Comparison of ENCODE assay signal across 10 cellular contexts in genomic region chr15:57865294-57865693, GRCh38.
A peak's percentile ranks its signal among the peaks of the same experiment; 100 is the strongest.
DNase-seq lines count a peak whose midpoint lies in the region; ATAC-seq and TF ChIP-seq lines count a peak whose summit lies in the region.
"Had no signal": no experiment of that assay in that cellular context is flagged by ENCODE, and none has a peak within 500 bp of the region (broad histone marks: within the 10 kb centered on the region; RNA-seq: fewer than 3 reads in every experiment).

No MANE protein-coding gene starts in this region.

- H3K4me3 ChIP-seq in HFF-Myc (replicated peaks; ENCODE audit: low read depth, low read length) = no peak overlapping the region
- H3K4me3 ChIP-seq in body of pancreas = no peak overlapping the region
- no peak overlapping the region for H3K4me3 ChIP-seq in liver (ENCODE audit: low read depth in 1 of 3, low read length in 3 of 3)
- no peak overlapping the region for H3K4me3 ChIP-seq in aorta (ENCODE audit: low read length in 2 of 2)
- H3K4me3 ChIP-seq: SJCRH30 had no signal

- no peak overlapping the region for H3K9ac ChIP-seq in liver (ENCODE audit: low read depth in 1 of 2, low read length in 2 of 2)

- no peaks in the 10 kb centered on the region for H3K36me3 Mint-ChIP-seq in CD14-positive monocyte

- peak; percentile 47 to 64 for TF ChIP-seq RAD21 in liver (IDR thresholded peaks at IDR 0.05)

- no peaks in the 10 kb centered on the region for H3K9me3 ChIP-seq in body of pancreas
- H3K9me3 ChIP-seq in liver (ENCODE audit: control insufficient read depth in 4 of 4, low read length in 3 of 4) = no peaks in the 10 kb centered on the region
- H3K9me3 ChIP-seq in aorta (ENCODE audit: control insufficient read depth, low read length) = no peaks in the 10 kb centered on the region
- H3K9me3 ChIP-seq: SJCRH30 had no signal

- H3K27me3 Mint-ChIP-seq in CD14-positive monocyte (ENCODE audit: low read depth in 3 of 3) = peaks cover 16 to 44% (median 32%) of the 10 kb centered on the region in 3 donors

- H3K36me3 ChIP-seq in body of pancreas (replicated peaks in 1 of 2; ENCODE audit: insufficient read depth in 1 of 2, low read depth in 2 of 2) = no peaks in the 10 kb centered on the region
- H3K36me3 ChIP-seq in liver (ENCODE audit: control insufficient read depth in 4 of 4, insufficient read depth in 3 of 4, low read depth in 1 of 4, low read length in 3 of 4) = no peaks in the 10 kb centered on the region
- H3K36me3 ChIP-seq in aorta (ENCODE audit: control insufficient read depth in 1 of 2, insufficient read depth in 2 of 2, low read length in 1 of 2) = no peaks in the 10 kb centered on the region
- H3K36me3 ChIP-seq: SJCRH30 had no signal

- WGBS in body of pancreas, 2 donors = 57 to 58% methylated on average over 3 of the region's 3 CpGs
- WGBS in liver = 82% methylated on average over 3 of the region's 3 CpGs
- WGBS in aorta, 2 donors = 94 to 96% methylated on average over 3 of the region's 3 CpGs

- DNase-seq in CD14-positive monocyte (ENCODE audit: low spot score) (no peak), HFF-Myc (ENCODE audit: extremely low read depth, low read depth) (no peak), body of pancreas (no peak), GDM1 (lab: John Stamatoyannopoulos, UW) (no peak), pons (ENCODE audit: low spot score) (no peak), NCI-H2196 (lab: John Stamatoyannopoulos, UW; ENCODE audit: unreplicated experiment) (no peak), aorta (no peak)
- DNase-seq: cortex of kidney had no signal

- peaks cover 5% of the 10 kb centered on the region for H3K4me1 Mint-ChIP-seq in CD14-positive monocyte

- no peak for TF ChIP-seq POLR2A in body of pancreas (IDR thresholded peaks at IDR 0.05)

- no peaks in the 10 kb centered on the region for H3K4me1 ChIP-seq in body of pancreas
- H3K4me1 ChIP-seq in liver (ENCODE audit: control insufficient read depth in 4 of 4, insufficient read depth in 4 of 4, low read length in 3 of 4) = no peaks in the 10 kb centered on the region
- H3K4me1 ChIP-seq in aorta (ENCODE audit: control insufficient read depth in 1 of 2, insufficient read depth in 2 of 2, low read length in 2 of 2) = no peaks in the 10 kb centered on the region
- H3K4me1 ChIP-seq: SJCRH30 had no signal

- peaks cover 0 to 8% (median 6%) of the 10 kb centered on the region in 7 donors for H3K9me3 Mint-ChIP-seq in CD14-positive monocyte

- H3K27ac Mint-ChIP-seq in CD14-positive monocyte = no peak overlapping the region

- H3K27ac ChIP-seq in body of pancreas (no peak overlapping the region), liver (ENCODE audit: low read depth in 1 of 2, low read length in 2 of 2) (no peak overlapping the region), aorta (ENCODE audit: low read depth in 1 of 2, low read length in 2 of 2) (no peak overlapping the region)
- H3K27ac ChIP-seq: SJCRH30 had no signal

- intact Hi-C loops in CD14-positive monocyte (cut with micrococcal nuclease) (no loop called here), body of pancreas (cut with DNase I) (loop anchor here (10.0 kb wide), 3 partner anchors 120 to 210 kb away; no protein-coding TSS in a partner anchor), aorta (cut with DNase I) (loop anchor here in 1 of 2 donors (10.0 kb wide), 2 partner anchors 110 to 200 kb away; partner anchors contain the start of gene ALDH1A2)

- H3K4me3 Mint-ChIP-seq in CD14-positive monocyte = no peak overlapping the region

- TF ChIP-seq CTCF in CD14-positive monocyte (IDR thresholded peaks at IDR 0.05) = peak; percentile 32
- peak; percentile 53 for TF ChIP-seq CTCF in HFF-Myc (IDR thresholded peaks at IDR 0.05; ENCODE audit: low read depth, low read length, missing control alignments)
- peak in 6 of 7 experiments; percentile 20 to 37 (median 30) for TF ChIP-seq CTCF in body of pancreas (IDR thresholded peaks at IDR 0.05)
- TF ChIP-seq CTCF in liver (IDR thresholded peaks at IDR 0.05; ENCODE audit: low read depth, low read length, missing input control) = peak; percentile 36

- H3K27me3 ChIP-seq in body of pancreas (no peaks in the 10 kb centered on the region), liver (ENCODE audit: control insufficient read depth in 4 of 4, insufficient read depth in 4 of 4, low read length in 3 of 4) (peaks cover 0 to 3% (median 0%) of the 10 kb centered on the region in 4 donors), aorta (ENCODE audit: control insufficient read depth in 1 of 2, insufficient read depth in 2 of 2, low read length in 1 of 2) (no peaks in the 10 kb centered on the region)
- H3K27me3 ChIP-seq: SJCRH30 had no signal

- ATAC-seq in body of pancreas (no peak), aorta (ENCODE audit: low FRiP score) (no peak)

TF ChIP-seq in liver, 16 proteins besides CTCF, POLR2A, EP300 and RAD21:
- TF ChIP-seq EGR1 (IDR thresholded peaks at IDR 0.05; ENCODE audit: low read depth in 2 of 2) = no peak
- no peak for TF ChIP-seq REST (IDR thresholded peaks at IDR 0.05)
- no peak for TF ChIP-seq YY1 (IDR thresholded peaks at IDR 0.05)
- TF ChIP-seq HNF4G (IDR thresholded peaks at IDR 0.05) = no peak
- no peak for TF ChIP-seq RXRA (IDR thresholded peaks at IDR 0.05)
- no peak for TF ChIP-seq SP1 (IDR thresholded peaks at IDR 0.05)
- no peak for TF ChIP-seq FOXA1 (IDR thresholded peaks at IDR 0.05)
- no peak for TF ChIP-seq GABPA (IDR thresholded peaks at IDR 0.05 in 1 of 2, conservative IDR thresholded peaks at IDR 0.05 in 1 of 2)
- TF ChIP-seq, protein P1, sequence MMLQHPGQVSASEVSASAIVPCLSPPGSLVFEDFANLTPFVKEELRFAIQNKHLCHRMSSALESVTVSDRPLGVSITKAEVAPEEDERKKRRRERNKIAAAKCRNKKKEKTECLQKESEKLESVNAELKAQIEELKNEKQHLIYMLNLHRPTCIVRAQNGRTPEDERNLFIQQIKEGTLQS (IDR thresholded peaks at IDR 0.05) = no peak
- TF ChIP-seq FOXA2 (IDR thresholded peaks at IDR 0.05) = no peak
- no peak for TF ChIP-seq MAX (IDR thresholded peaks at IDR 0.05)
- no peak for TF ChIP-seq NR2F2 (IDR thresholded peaks at IDR 0.05)
- TF ChIP-seq JUND (IDR thresholded peaks at IDR 0.05) = no peak
- no peak for TF ChIP-seq HNF4A (conservative IDR thresholded peaks at IDR 0.05)
TF ChIP-seq in liver: peak in this region for 0.
